ENCODE assay signal across 8 cellular contexts in the genomic region with DNA sequence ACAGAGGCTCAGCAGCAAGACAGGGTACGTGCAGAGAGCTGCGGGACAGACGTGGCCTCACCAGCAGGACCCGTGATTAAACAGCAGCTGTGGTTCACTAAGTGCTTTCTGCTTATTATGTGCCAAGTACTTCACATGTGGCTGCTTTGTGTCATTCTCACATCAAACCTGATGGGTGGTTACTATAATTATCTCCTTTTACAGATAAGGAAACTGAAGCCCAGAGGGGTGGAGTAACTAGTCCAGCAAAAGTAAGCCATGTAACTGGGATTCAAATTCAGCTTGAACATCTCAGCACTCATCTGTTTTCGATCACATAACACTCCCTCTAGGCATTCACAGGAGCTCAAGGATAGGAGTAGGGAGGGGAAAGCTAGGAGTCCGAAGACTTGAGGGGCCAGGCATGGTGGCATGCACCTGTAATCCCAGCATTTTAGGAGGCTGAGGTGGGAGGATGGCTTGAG. TPM values are rescaled to one million over a fixed set of nuclear protein-coding genes. Genes with fewer than 3 reads are reported as not detected.
A peak's percentile ranks its signal among the peaks of the same experiment; 100 is the strongest.
DNase-seq lines count a peak whose midpoint lies in the region; ATAC-seq and TF ChIP-seq lines count a peak whose summit lies in the region.

No MANE protein-coding gene starts in this region.

- CTCF ChIA-PET in activated CD8-positive, alpha-beta T cell treated with anti-CD3 and anti-CD28 coated beads for 36 hours (lab: Charles Lee): interaction anchor here (0.7 to 1.4 kb wide), 3 partner anchors 19 to 136 kb away, joined by 3 read pairs; no protein-coding TSS in a partner anchor
- CTCF ChIA-PET in activated CD8-positive, alpha-beta T cell treated with anti-CD3 and anti-CD28 coated beads, Interleukin-2, amount 10 ng/mL, durations not matched to agents 7 days and 5 days (lab: Charles Lee): interaction anchor here (1.7 to 3.1 kb wide), 2 partner anchors 136 to 141 kb away, joined by 4 to 13 read pairs; no protein-coding TSS in a partner anchor

- TF ChIP-seq EP300 in gastroesophageal sphincter (IDR thresholded peaks at IDR 0.05) (peak; percentile 11), upper lobe of left lung (IDR thresholded peaks at IDR 0.05) (peak in 1 of 4 donors; percentile 20)

- no peak overlapping the region for H3K27ac Mint-ChIP-seq in activated CD8-positive, alpha-beta T cell treated with anti-CD3 and anti-CD28 coated beads for 36 hours
- H3K27ac Mint-ChIP-seq in activated CD8-positive, alpha-beta T cell treated with anti-CD3 and anti-CD28 coated beads, Interleukin-2, amount 10 ng/mL, durations not matched to agents 7 days and 5 days: no peak overlapping the region

- H3K27me3 Mint-ChIP-seq in activated CD8-positive, alpha-beta T cell treated with anti-CD3 and anti-CD28 coated beads for 36 hours: no peaks in the 10 kb centered on the region
- H3K27me3 Mint-ChIP-seq in activated CD8-positive, alpha-beta T cell treated with anti-CD3 and anti-CD28 coated beads, Interleukin-2, amount 10 ng/mL, durations not matched to agents 7 days and 5 days (ENCODE audit: low read depth): peaks cover 18% of the 10 kb centered on the region

- no peak for TF ChIP-seq CTCF in activated CD8-positive, alpha-beta T cell treated with anti-CD3 and anti-CD28 coated beads for 36 hours (IDR thresholded peaks at IDR 0.05)
- TF ChIP-seq CTCF in gastroesophageal sphincter (IDR thresholded peaks at IDR 0.05) (no peak), upper lobe of left lung (IDR thresholded peaks at IDR 0.05) (no peak)

- H3K4me3 Mint-ChIP-seq in activated CD8-positive, alpha-beta T cell treated with anti-CD3 and anti-CD28 coated beads for 36 hours: no peak overlapping the region
- no peak overlapping the region for H3K4me3 Mint-ChIP-seq in activated CD8-positive, alpha-beta T cell treated with anti-CD3 and anti-CD28 coated beads, Interleukin-2, amount 10 ng/mL, durations not matched to agents 7 days and 5 days

- WGBS in gastroesophageal sphincter (ENCODE audit: low coverage in 1 of 2), 2 donors: 7 to 21% methylated on average over 5 of the region's 6 CpGs
- 55 to 72% methylated on average over 6 of the region's 6 CpGs for WGBS in upper lobe of left lung, 2 donors

- POLR2A ChIA-PET in activated CD8-positive, alpha-beta T cell treated with anti-CD3 and anti-CD28 coated beads for 36 hours (lab: Charles Lee): no interaction called here
- POLR2A ChIA-PET in activated CD8-positive, alpha-beta T cell treated with anti-CD3 and anti-CD28 coated beads, Interleukin-2, amount 10 ng/mL, durations not matched to agents 7 days and 5 days (lab: Charles Lee): interaction anchor here (1.1 kb wide), 1 partner anchor 21 kb away, joined by 3 read pairs; no protein-coding TSS in a partner anchor

- H3K27me3 ChIP-seq in gastroesophageal sphincter (no peaks in the 10 kb centered on the region), upper lobe of left lung (no peaks in the 10 kb centered on the region)

- no peaks in the 10 kb centered on the region for H3K4me1 Mint-ChIP-seq in activated CD8-positive, alpha-beta T cell treated with anti-CD3 and anti-CD28 coated beads for 36 hours (ENCODE audit: low read depth)
- H3K4me1 Mint-ChIP-seq in activated CD8-positive, alpha-beta T cell treated with anti-CD3 and anti-CD28 coated beads, Interleukin-2, amount 10 ng/mL, durations not matched to agents 7 days and 5 days (ENCODE audit: low read depth): peaks cover 12% of the 10 kb centered on the region

- H3K4me3 ChIP-seq in gastroesophageal sphincter (no peak overlapping the region), upper lobe of left lung (no peak overlapping the region)

- no peaks in the 10 kb centered on the region for H3K9me3 Mint-ChIP-seq in activated CD8-positive, alpha-beta T cell treated with anti-CD3 and anti-CD28 coated beads for 36 hours
- H3K9me3 Mint-ChIP-seq in activated CD8-positive, alpha-beta T cell treated with anti-CD3 and anti-CD28 coated beads, Interleukin-2, amount 10 ng/mL, durations not matched to agents 7 days and 5 days (ENCODE audit: insufficient read depth): no peaks in the 10 kb centered on the region

- no peaks in the 10 kb centered on the region for H3K9me3 ChIP-seq in gastroesophageal sphincter
- no peaks in the 10 kb centered on the region for H3K9me3 ChIP-seq in upper lobe of left lung

- peak; percentile 47 for ATAC-seq in activated CD8-positive, alpha-beta T cell treated with anti-CD3 and anti-CD28 coated beads for 36 hours
- no peak for ATAC-seq in activated CD8-positive, alpha-beta T cell treated with anti-CD3 and anti-CD28 coated beads, Interleukin-2, amount 10 ng/mL, durations not matched to agents 7 days and 5 days
- peak; percentile 77 for ATAC-seq in gastroesophageal sphincter
- ATAC-seq in upper lobe of left lung (ENCODE audit: low FRiP score in 2 of 2): peak; percentile 5 to 85
- no peak for ATAC-seq in GM19452 (IDR thresholded peaks at IDR 0.05; ENCODE audit: unreplicated experiment)
- no peak for ATAC-seq in HG02678 (IDR thresholded peaks at IDR 0.05; ENCODE audit: unreplicated experiment)

- H3K36me3 ChIP-seq in gastroesophageal sphincter: no peaks in the 10 kb centered on the region
- no peaks in the 10 kb centered on the region for H3K36me3 ChIP-seq in upper lobe of left lung

- intact Hi-C loops in activated CD8-positive, alpha-beta T cell treated with anti-CD3 and anti-CD28 coated beads for 36 hours (cut with micrococcal nuclease): no loop called here

- H3K27ac ChIP-seq in gastroesophageal sphincter (peak overlapping the region; percentile 9 to 69 (median 59)), upper lobe of left lung (peak overlapping the region; percentile 66 to 90 (median 78))

- TF ChIP-seq POLR2A in gastroesophageal sphincter (IDR thresholded peaks at IDR 0.05): no peak
- no peak for TF ChIP-seq POLR2A in upper lobe of left lung (IDR thresholded peaks at IDR 0.05)

- H3K4me1 ChIP-seq in gastroesophageal sphincter: peaks cover 0 to 31% (median 11%) of the 10 kb centered on the region in 3 donors
- peaks cover 30 to 42% (median 37%) of the 10 kb centered on the region in 4 donors for H3K4me1 ChIP-seq in upper lobe of left lung

- no peaks in the 10 kb centered on the region for H3K36me3 Mint-ChIP-seq in activated CD8-positive, alpha-beta T cell treated with anti-CD3 and anti-CD28 coated beads for 36 hours (ENCODE audit: low read depth)
- no peaks in the 10 kb centered on the region for H3K36me3 Mint-ChIP-seq in activated CD8-positive, alpha-beta T cell treated with anti-CD3 and anti-CD28 coated beads, Interleukin-2, amount 10 ng/mL, durations not matched to agents 7 days and 5 days (ENCODE audit: low read depth)

- no peak for DNase-seq in activated CD8-positive, alpha-beta T cell treated with anti-CD3 and anti-CD28 coated beads for 36 hours
- no peak for DNase-seq in activated CD8-positive, alpha-beta T cell treated with anti-CD3 and anti-CD28 coated beads, Interleukin-2, amount 10 ng/mL, durations not matched to agents 7 days and 5 days
- DNase-seq in NCI-H510A treated with DMSO at 0.1 percent for 48 hours (lab: John Stamatoyannopoulos, UW): peak; percentile 67
- no peak for DNase-seq in upper lobe of left lung
- DNase-seq in GM19238 (ENCODE audit: insufficient read length, low spot score): no peak

RNA-seq across cellular contexts. Expression of a gene that starts 50.8 kb away (rescaled TPM):
- 10 to 100 TPM; 19.7 to 21.8 TPM for total RNA-seq in activated CD8-positive, alpha-beta T cell treated with anti-CD3 and anti-CD28 coated beads for 36 hours
- total RNA-seq in activated CD8-positive, alpha-beta T cell treated with anti-CD3 and anti-CD28 coated beads, Interleukin-2, amount 10 ng/mL, durations not matched to agents 7 days and 5 days: 1 to 10 TPM; 7.1 to 7.7 TPM
- 100 to 1,000 TPM; 553 to 721 (median 692) TPM for total RNA-seq in gastroesophageal sphincter
- 100 to 1,000 TPM in 4 of 6 donors, 10 to 100 TPM in 2; 44.0 to 234 (median 147) TPM for total RNA-seq in upper lobe of left lung

RNA-seq across cellular contexts. Expression of a gene that starts 51.3 kb away (rescaled TPM):
- 100 to 1,000 TPM; 256 to 263 TPM for total RNA-seq in activated CD8-positive, alpha-beta T cell treated with anti-CD3 and anti-CD28 coated beads for 36 hours
- 100 to 1,000 TPM; 189 to 207 TPM for total RNA-seq in activated CD8-positive, alpha-beta T cell treated with anti-CD3 and anti-CD28 coated beads, Interleukin-2, amount 10 ng/mL, durations not matched to agents 7 days and 5 days
- total RNA-seq in gastroesophageal sphincter: 100 to 1,000 TPM in 1 of 4 donors, 10 to 100 TPM in 3; 47.0 to 114 (median 64.5) TPM
- 100 to 1,000 TPM in 3 of 6 donors, 10 to 100 TPM in 3; 76.0 to 429 (median 100.0) TPM for total RNA-seq in upper lobe of left lung

Comparison
In these comparisons a context has a peak if more than half of its experiments do, and no peak if none do; other contexts are left out.
1. ATAC-seq: peak in activated CD8-positive, alpha-beta T cell treated with anti-CD3 and anti-CD28 coated beads for 36 hours (single experiment), gastroesophageal sphincter (single experiment) and upper lobe of left lung (2 of 2); none in activated CD8-positive, alpha-beta T cell treated with anti-CD3 and anti-CD28 coated beads, Interleukin-2, amount 10 ng/mL, durations not matched to agents 7 days and 5 days (single experiment), GM19452 (single experiment) and HG02678 (single experiment).